ENCODE assay signal across 11 cellular contexts in genomic region chr11:45919276-45919675, GRCh38. TPM values are rescaled to one million over a fixed set of nuclear protein-coding genes. Genes with fewer than 3 reads are reported as not detected.
DNase-seq lines count a peak whose midpoint lies in the region; ATAC-seq, FAIRE-seq and TF ChIP-seq lines count a peak whose summit lies in the region.
"Had no signal": no experiment of that assay in that cellular context is flagged by ENCODE, and none has a peak within 500 bp of the region (broad histone marks: within the 10 kb centered on the region; RNA-seq: fewer than 3 reads in every experiment).

No MANE protein-coding gene starts in this region.

- no peak for DNase-seq in K562 (ENCODE audit: extremely low read depth in 1 of 4, low spot score in 3 of 4)
- DNase-seq in nephron progenitor cell, result no peak
- DNase-seq in anterior cingulate cortex (lab: John Stamatoyannopoulos, UW), result no peak
- no peak for DNase-seq in NCI-H345 treated with DMSO at 0.1 percent for 48 hours (lab: John Stamatoyannopoulos, UW; ENCODE audit: unreplicated experiment)
- DNase-seq in H54 (ENCODE audit: insufficient read length, low spot score), result no peak

- H3K9me3 Mint-ChIP-seq in nephron progenitor cell, result peaks cover 5% of the 10 kb centered on the region

- H3K9me1 ChIP-seq in K562 (ENCODE audit: control insufficient read depth, insufficient read depth, low read length), result no peaks in the 10 kb centered on the region

- no peaks in the 10 kb centered on the region for H3K36me3 Mint-ChIP-seq in nephron progenitor cell (ENCODE audit: low read depth)

- peaks cover 34 to 45% (median 43%) of the 10 kb centered on the region in 11 experiments for H3K27me3 ChIP-seq in BLaER1 treated with 17β-estradiol and CSF1 and Interleukin-3, amounts not matched to agents 10 nM and 100 nM
- 0 out of 2 replicates have a peak, but pooled peaks cover 5% of the 10 kb centered on the region for H3K27me3 ChIP-seq in KMS-11 (ENCODE audit: insufficient read depth, low read depth)
- H3K27me3 ChIP-seq in K562 (ENCODE audit: control insufficient read depth in 2 of 2, insufficient read depth in 2 of 2, low read length in 2 of 2), result no peaks in the 10 kb centered on the region

- TF ChIP-seq POLR2A in K562 (conservative IDR thresholded peaks at IDR 0.05) (no peak), H54 (IDR thresholded peaks at IDR 0.05; ENCODE audit: low read depth, low read length) (no peak)

- H2AFZ ChIP-seq in KMS-11 (ENCODE audit: low read depth) (peak overlapping the region; percentile 89; the same call in 1 of the 2 replicates), K562 (ENCODE audit: low read depth, low read length) (peak overlapping the region; percentile 89)

- peak overlapping the region; percentile 72 to 99 (median 93); a peak in 21 of 22 replicates for H3K4me2 ChIP-seq in BLaER1 treated with 17β-estradiol and CSF1 and Interleukin-3, amounts not matched to agents 10 nM and 100 nM
- H3K4me2 ChIP-seq in KMS-11 (peak overlapping the region; percentile 94; the same call in 1 of the 2 replicates), K562 (ENCODE audit: insufficient read depth, low read length) (peak overlapping the region; percentile 94; the same call in 1 of the 2 replicates)

- peak overlapping the region in 2 of 10 experiments; percentile 87 to 97; a peak in 1 of 20 replicates for H3K4me3 ChIP-seq in BLaER1 treated with 17β-estradiol and CSF1 and Interleukin-3, amounts not matched to agents 10 nM and 100 nM
- H3K4me3 ChIP-seq in KMS-11 (IDR thresholded peaks at IDR 0.05; ENCODE audit: insufficient read depth, low read depth, low read length) (no peak overlapping the region), K562 (no peak overlapping the region)

- intact Hi-C loops in K562 (cut with micrococcal nuclease), result no loop called here

- H3K4me1 Mint-ChIP-seq in nephron progenitor cell, result peaks cover 39% of the 10 kb centered on the region

- no peak for TF ChIP-seq CTCF in KMS-11 (conservative IDR thresholded peaks at IDR 0.05; ENCODE audit: low read depth, low read length)
- TF ChIP-seq CTCF in K562 (IDR thresholded peaks at IDR 0.05 in 2 of 3, conservative IDR thresholded peaks at IDR 0.05 in 1 of 3; ENCODE audit: insufficient read depth in 2 of 3, low read depth in 1 of 3, low read length in 3 of 3), result no peak
- TF ChIP-seq CTCF in nephron progenitor cell (IDR thresholded peaks at IDR 0.05), result no peak

- no peak overlapping the region for H3K27ac Mint-ChIP-seq in nephron progenitor cell

- peaks cover 39% of the 10 kb centered on the region for H3K27me3 Mint-ChIP-seq in nephron progenitor cell (ENCODE audit: low read depth, poor library complexity)

- peaks cover 14% of the 10 kb centered on the region for H3K79me2 ChIP-seq in KMS-11 (ENCODE audit: insufficient read depth, low read depth)
- peaks cover 19% of the 10 kb centered on the region for H3K79me2 ChIP-seq in K562 (ENCODE audit: control insufficient read depth, insufficient read depth, low read length)

- 56% methylated on average over 4 of the region's 4 CpGs for WGBS in K562 (ENCODE audit: insufficient coverage, low coverage, missing lambda C conversion rate)

- TF ChIP-seq EP300 in K562 (IDR thresholded peaks at IDR 0.05; ENCODE audit: low read length), result no peak

- TF ChIP-seq RAD21 in K562 (CRISPR knock-in tag; conservative IDR thresholded peaks at IDR 0.05 in 1 of 2, IDR thresholded peaks at IDR 0.05 in 1 of 2), result no peak

- in situ Hi-C loops in K562 (cut with MboI), result no loop called here

- H3K4me3 Mint-ChIP-seq in nephron progenitor cell, result peak overlapping the region; percentile 97

- FAIRE-seq in K562 (lab: Jason Lieb, UNC) (no peak), H54 (lab: Jason Lieb, UNC) (no peak)
- FAIRE-seq: endometrium, islet of Langerhans had no signal

- peaks cover 40 to 74% (median 66%) of the 10 kb centered on the region in 10 experiments for H3K4me1 ChIP-seq in BLaER1 treated with 17β-estradiol and CSF1 and Interleukin-3, amounts not matched to agents 10 nM and 100 nM
- H3K4me1 ChIP-seq in KMS-11 (ENCODE audit: low read depth, poor library complexity, severe bottlenecking) (peaks cover 16% of the 10 kb centered on the region), K562 (replicated peaks in 1 of 2; ENCODE audit: control insufficient read depth in 2 of 2, insufficient read depth in 2 of 2, low read length in 2 of 2) (peaks cover 11 to 57% of the 10 kb centered on the region in 2 experiments)

- H3K27ac ChIP-seq in BLaER1 treated with 17β-estradiol and CSF1 and Interleukin-3, amounts not matched to agents 10 nM and 100 nM, result no peak overlapping the region
- no peak overlapping the region for H3K27ac ChIP-seq in KMS-11
- no peak overlapping the region for H3K27ac ChIP-seq in K562 (ENCODE audit: extremely low read depth, low read depth, low read length)
- H3K27ac ChIP-seq: SJSA1 had no signal

- ATAC-seq in K562 (no peak), HG02840 (IDR thresholded peaks at IDR 0.05; ENCODE audit: low FRiP score, unreplicated experiment) (no peak)

- peak overlapping the region in 2 of 11 experiments; percentile 91 to 95; a peak in 1 of 22 replicates for H3K9ac ChIP-seq in BLaER1 treated with 17β-estradiol and CSF1 and Interleukin-3, amounts not matched to agents 10 nM and 100 nM
- H3K9ac ChIP-seq in KMS-11 (no peak overlapping the region), K562 (ENCODE audit: insufficient read depth in 1 of 2, low read depth in 2 of 2, low read length in 2 of 2) (peak overlapping the region in 1 of 2 experiments; percentile 29; a peak in 1 of 4 replicates)

- no peaks in the 10 kb centered on the region for H3K9me3 ChIP-seq in BLaER1 treated with 17β-estradiol and CSF1 and Interleukin-3, amounts not matched to agents 10 nM and 100 nM (replicated peaks in 1 of 11)
- no peaks in the 10 kb centered on the region for H3K9me3 ChIP-seq in K562 (replicated peaks; ENCODE audit: control insufficient read depth, insufficient read depth, low read depth, low read length)

- BruUV-seq in K562 (replicated peaks; lab: Mats Ljungman, UMichigan), result no TSS peak

- H3K36me3 ChIP-seq in BLaER1 treated with 17β-estradiol and CSF1 and Interleukin-3, amounts not matched to agents 10 nM and 100 nM, result peaks cover 20 to 22% (median 21%) of the 10 kb centered on the region in 11 experiments
- H3K36me3 ChIP-seq in KMS-11 (ENCODE audit: insufficient read depth) (no peaks in the 10 kb centered on the region), K562 (ENCODE audit: control insufficient read depth, insufficient read depth, low read length) (peaks cover 21% of the 10 kb centered on the region; the same call in 2 of the 3 replicates)

- POLR2A ChIA-PET in K562 (lab: Yijun Ruan, JAX), result no interaction called here

- peaks cover 0 to 49% (median 20%) of the 10 kb centered on the region in 11 experiments; a peak in 16 of 22 replicates for H4K20me1 ChIP-seq in BLaER1 treated with 17β-estradiol and CSF1 and Interleukin-3, amounts not matched to agents 10 nM and 100 nM
- H4K20me1 ChIP-seq in KMS-11 (ENCODE audit: insufficient read depth), result no peaks in the 10 kb centered on the region
- H4K20me1 ChIP-seq in K562 (replicated peaks; ENCODE audit: control insufficient read depth, insufficient read depth, low read length), result no peaks in the 10 kb centered on the region; the same call in 1 of the 2 replicates

- CTCF ChIA-PET in K562 (lab: Yijun Ruan, JAX; ENCODE audit: low intra/inter-chr PET ratio), result no interaction called here

RNA-seq across cellular contexts. Expression of gene PEX16, which starts 1.6 kb away (rescaled TPM):
- 11.5 and 39.4 TPM in 2 replicates for total RNA-seq in K562 (2011; cell fraction: chromatin; rRNA removed; ENCODE audit: low replicate concordance)
- 47.2 and 58.2 TPM in 2 replicates for total RNA-seq in K562 (2011; cell fraction: nucleolus; rRNA removed)
- 22.8 and 24.3 TPM in 2 replicates for total RNA-seq in K562 (2011; cell fraction: nucleoplasm; rRNA removed)
- total RNA-seq in K562 (2014; rRNA removed) (43.9 and 48.4 TPM in 2 replicates), K562 (2014; rRNA removed; fragmentation: Illumina TruSeq; extraction: Trizol) (6.0 and 8.9 TPM in 2 replicates), K562 (2015; rRNA removed; fragmentation: Illumina TruSeq; extraction: Trizol) (16.2 and 22.5 TPM in 2 replicates), K562 (2021) (33.7 and 37.3 TPM in 2 replicates)
- polyA plus RNA-seq in K562 (2011; rRNA removed) (14.6 and 16.6 TPM in 2 replicates), K562 (2014; fragmentation: Illumina TruSeq; extraction: Trizol) (7.5 and 20.4 TPM in 2 replicates), K562 (2014; fragmentation: Nextera tagmentation; extraction: Ambion mirVana) (1 to 10 TPM; 1.5 to 3.9 TPM), K562 (2014; rRNA removed) (30.8 and 38.3 TPM in 2 replicates)
- polyA plus RNA-seq in K562 (2011; cell fraction: cytosol; rRNA removed), result 17.9 and 33.5 TPM in 2 replicates
- 42.7 and 61.1 TPM in 2 replicates for polyA plus RNA-seq in K562 (2011; cell fraction: nucleus; rRNA removed)
- polyA plus RNA-seq in K562 (2012), result 18.8 and 30.4 TPM in 2 replicates
- polyA minus RNA-seq in K562 (2011; rRNA and poly(A)+ RNA removed), result 7.6 and 8.4 TPM in 2 replicates
- polyA minus RNA-seq in K562 (2011; cell fraction: cytosol; rRNA and poly(A)+ RNA removed), result 15.4 and 23.8 TPM in 2 replicates
- 24.3 and 25.0 TPM in 2 replicates for polyA minus RNA-seq in K562 (2011; cell fraction: nucleus; rRNA and poly(A)+ RNA removed)

RNA-seq across cellular contexts. Expression of gene LARGE2, which starts 3.2 kb away (rescaled TPM):
- 10.2 and 37.1 TPM in 2 replicates for total RNA-seq in K562 (2011; cell fraction: chromatin; rRNA removed; ENCODE audit: low replicate concordance)
- 31.2 and 41.2 TPM in 2 replicates for total RNA-seq in K562 (2011; cell fraction: nucleolus; rRNA removed)
- 24.0 and 27.8 TPM in 2 replicates for total RNA-seq in K562 (2011; cell fraction: nucleoplasm; rRNA removed)
- 6.6 and 8.7 TPM in 2 replicates for total RNA-seq in K562 (2014; rRNA removed)
- total RNA-seq in K562 (2014; rRNA removed; fragmentation: Illumina TruSeq; extraction: Trizol), result 1.7 and 2.5 TPM in 2 replicates
- total RNA-seq in K562 (2015; rRNA removed; fragmentation: Illumina TruSeq; extraction: Trizol), result 2.6 and 2.7 TPM in 2 replicates
- 12.6 and 14.1 TPM in 2 replicates for total RNA-seq in K562 (2021)
- polyA plus RNA-seq in K562 (2011; rRNA removed), result 7.2 and 12.7 TPM in 2 replicates
- polyA plus RNA-seq in K562 (2011; cell fraction: cytosol; rRNA removed), result 14.0 and 25.6 TPM in 2 replicates
- polyA plus RNA-seq in K562 (2011; cell fraction: nucleus; rRNA removed), result 41.1 and 66.6 TPM in 2 replicates
- polyA plus RNA-seq in K562 (2012), result 6.0 and 6.7 TPM in 2 replicates
- polyA plus RNA-seq in K562 (2014; fragmentation: Illumina TruSeq; extraction: Trizol), result 8.9 and 16.3 TPM in 2 replicates
- polyA plus RNA-seq in K562 (2014; fragmentation: Nextera tagmentation; extraction: Ambion mirVana), result under 1 TPM; 0.56 to 0.80 TPM
- polyA plus RNA-seq in K562 (2014; rRNA removed), result 12.4 and 15.8 TPM in 2 replicates
- polyA minus RNA-seq in K562 (2011; rRNA and poly(A)+ RNA removed), result 2.7 and 3.1 TPM in 2 replicates
- 4.4 and 4.6 TPM in 2 replicates for polyA minus RNA-seq in K562 (2011; cell fraction: cytosol; rRNA and poly(A)+ RNA removed)
- polyA minus RNA-seq in K562 (2011; cell fraction: nucleus; rRNA and poly(A)+ RNA removed), result 7.1 and 8.6 TPM in 2 replicates
- total RNA-seq: SJSA1 had no signal

RNA-seq across cellular contexts. Expression of gene FREY1, which starts 12.2 kb away (rescaled TPM):
- total RNA-seq in K562 (2011; cell fraction: chromatin; rRNA removed; ENCODE audit: low replicate concordance), result 1.1 and 7.5 TPM in 2 replicates
- total RNA-seq in K562 (2011; cell fraction: nucleolus; rRNA removed), result 3.9 and 5.7 TPM in 2 replicates
- 3.1 and 4.0 TPM in 2 replicates for total RNA-seq in K562 (2011; cell fraction: nucleoplasm; rRNA removed)
- total RNA-seq in K562 (2014; rRNA removed), result 1.5 TPM in 1 of 2 replicates, not detected in the other
- total RNA-seq in K562 (2014; rRNA removed; fragmentation: Illumina TruSeq; extraction: Trizol), result not detected in 2 replicates
- total RNA-seq in K562 (2015; rRNA removed; fragmentation: Illumina TruSeq; extraction: Trizol), result 0.83 and 1.1 TPM in 2 replicates
- total RNA-seq in K562 (2021), result 0.76 and 1.1 TPM in 2 replicates
- polyA plus RNA-seq in K562 (2011; rRNA removed), result 0.28 TPM in 1 of 2 replicates, not detected in the other
- 0.72 and 0.74 TPM in 2 replicates for polyA plus RNA-seq in K562 (2011; cell fraction: cytosol; rRNA removed)
- polyA plus RNA-seq in K562 (2011; cell fraction: nucleus; rRNA removed), result 1.00 and 1.8 TPM in 2 replicates
- 0.47 and 0.65 TPM in 2 replicates for polyA plus RNA-seq in K562 (2012)
- 0.25 TPM in 1 of 2 replicates, not detected in the other for polyA plus RNA-seq in K562 (2014; fragmentation: Illumina TruSeq; extraction: Trizol)
- polyA plus RNA-seq in K562 (2014; fragmentation: Nextera tagmentation; extraction: Ambion mirVana), result not detected
- polyA plus RNA-seq in K562 (2014; rRNA removed), result not detected in 2 replicates
- 0.66 TPM in 1 of 2 replicates, not detected in the other for polyA minus RNA-seq in K562 (2011; rRNA and poly(A)+ RNA removed)
- not detected in 2 replicates for polyA minus RNA-seq in K562 (2011; cell fraction: cytosol; rRNA and poly(A)+ RNA removed)
- polyA minus RNA-seq in K562 (2011; cell fraction: nucleus; rRNA and poly(A)+ RNA removed), result 4.4 and 5.3 TPM in 2 replicates

RNA-seq across cellular contexts. Expression of gene MAPK8IP1, which starts 33.8 kb away (rescaled TPM):
- total RNA-seq in K562 (2011; cell fraction: chromatin; rRNA removed; ENCODE audit: low replicate concordance), result 1.4 and 6.4 TPM in 2 replicates
- 4.3 and 4.5 TPM in 2 replicates for total RNA-seq in K562 (2011; cell fraction: nucleolus; rRNA removed)
- 2.4 and 2.6 TPM in 2 replicates for total RNA-seq in K562 (2011; cell fraction: nucleoplasm; rRNA removed)
- total RNA-seq in K562 (2014; rRNA removed) (5.4 and 8.0 TPM in 2 replicates), K562 (2014; rRNA removed; fragmentation: Illumina TruSeq; extraction: Trizol) (0.89 and 1.5 TPM in 2 replicates), K562 (2015; rRNA removed; fragmentation: Illumina TruSeq; extraction: Trizol) (2.1 and 2.3 TPM in 2 replicates), K562 (2021) (6.6 and 6.9 TPM in 2 replicates)
- polyA plus RNA-seq in K562 (2011; rRNA removed) (2.5 and 3.9 TPM in 2 replicates), K562 (2014; fragmentation: Illumina TruSeq; extraction: Trizol) (2.9 and 4.0 TPM in 2 replicates), K562 (2014; fragmentation: Nextera tagmentation; extraction: Ambion mirVana) (under 1 TPM; 0.13 to 0.14 TPM), K562 (2014; rRNA removed) (4.3 and 4.9 TPM in 2 replicates)
- 4.4 and 9.8 TPM in 2 replicates for polyA plus RNA-seq in K562 (2011; cell fraction: cytosol; rRNA removed)
- polyA plus RNA-seq in K562 (2011; cell fraction: nucleus; rRNA removed), result 7.2 and 11.0 TPM in 2 replicates
- 3.3 and 3.7 TPM in 2 replicates for polyA plus RNA-seq in K562 (2012)
- polyA minus RNA-seq in K562 (2011; rRNA and poly(A)+ RNA removed), result 1.6 and 1.7 TPM in 2 replicates
- polyA minus RNA-seq in K562 (2011; cell fraction: cytosol; rRNA and poly(A)+ RNA removed), result 4.6 and 9.6 TPM in 2 replicates
- 1.5 and 1.7 TPM in 2 replicates for polyA minus RNA-seq in K562 (2011; cell fraction: nucleus; rRNA and poly(A)+ RNA removed)
